1 cellular context compared by ENCODE assay signal in genomic region chr4:145130130-145130529, GRCh38.
TF ChIP-seq lines count a peak whose summit lies in the region.

No MANE protein-coding gene starts in this region.

TF ChIP-seq in HCT116, 20 proteins besides CTCF, POLR2A, EP300 and RAD21:
- TF ChIP-seq EZH2phosphoT487 (IDR thresholded peaks at IDR 0.05; ENCODE audit: borderline replicate concordance) (no peak), FOSL1 (IDR thresholded peaks at IDR 0.05; ENCODE audit: low read depth) (no peak), ZFX (IDR thresholded peaks at IDR 0.05) (no peak), ATF3 (IDR thresholded peaks at IDR 0.05) (no peak), SIN3A (IDR thresholded peaks at IDR 0.05; ENCODE audit: low read depth) (no peak), REST (IDR thresholded peaks at IDR 0.05; ENCODE audit: low read depth) (no peak), SRF (IDR thresholded peaks at IDR 0.05; ENCODE audit: low read depth) (no peak), ZNF274 (IDR thresholded peaks at IDR 0.05; ENCODE audit: low read depth, low read length) (no peak), YY1 (IDR thresholded peaks at IDR 0.05; ENCODE audit: extremely low read depth, insufficient replicate concordance, low read depth, low read length) (no peak), ELF1 (IDR thresholded peaks at IDR 0.05; ENCODE audit: borderline replicate concordance, low read depth) (no peak), EGR1 (IDR thresholded peaks at IDR 0.05; ENCODE audit: low read depth) (no peak), EZH2 (IDR thresholded peaks at IDR 0.05) (no peak), POLR2AphosphoS5 (IDR thresholded peaks at IDR 0.05; ENCODE audit: low read depth, low read length) (no peak), MAX (IDR thresholded peaks at IDR 0.05) (no peak), TCF7L2 (IDR thresholded peaks at IDR 0.05; ENCODE audit: borderline replicate concordance, extremely low read depth, insufficient read depth, insufficient read length) (no peak), SP1 (IDR thresholded peaks at IDR 0.05; ENCODE audit: low read depth) (no peak), JUND (IDR thresholded peaks at IDR 0.05) (no peak)
